Comparison of ENCODE assay signal across 8 cellular contexts in genomic region chr6:21586760-21587181, GRCh38. TPM values are rescaled to one million over a fixed set of nuclear protein-coding genes. Genes with fewer than 3 reads are reported as not detected.
A peak's percentile ranks its signal among the peaks of the same experiment; 100 is the strongest.
DNase-seq lines count a peak whose midpoint lies in the region; ATAC-seq lines count a peak whose summit lies in the region.

No MANE protein-coding gene starts in this region.

- no peak overlapping the region for H3K9ac ChIP-seq in iPS-15b (ENCODE audit: low read depth, low read length)

- ATAC-seq in GM18498 (IDR thresholded peaks at IDR 0.05; ENCODE audit: unreplicated experiment) = peak; percentile 8
- peak; percentile 9 for ATAC-seq in HG03045 (IDR thresholded peaks at IDR 0.05; ENCODE audit: unreplicated experiment)
- ATAC-seq in stimulated activated memory B cell treated with anti-CD40 and anti-IgM and Interleukin-4, amounts not matched to agents 10 μg/mL and 1 μg/mL and 100 μg/mL, for 72 hours = no peak
- no peak for ATAC-seq in left lobe of liver

- no peaks in the 10 kb centered on the region for H3K36me3 ChIP-seq in iPS-15b (ENCODE audit: control insufficient read depth, insufficient read depth, low read length)

- H3K4me1 ChIP-seq in iPS-15b (ENCODE audit: control insufficient read depth, insufficient read depth, low read length) = no peaks in the 10 kb centered on the region

- peaks cover 9% of the 10 kb centered on the region for H3K9me3 Mint-ChIP-seq in activated naive CD8-positive, alpha-beta T cell (ENCODE audit: low read depth)
- H3K9me3 Mint-ChIP-seq in stimulated activated memory B cell treated with anti-CD40 and anti-IgM and Interleukin-4, amounts not matched to agents 10 μg/mL and 1 μg/mL and 100 μg/mL, for 72 hours = peaks cover 6% of the 10 kb centered on the region

- H3K36me3 Mint-ChIP-seq in activated naive CD8-positive, alpha-beta T cell = no peaks in the 10 kb centered on the region
- no peaks in the 10 kb centered on the region for H3K36me3 Mint-ChIP-seq in stimulated activated memory B cell treated with anti-CD40 and anti-IgM and Interleukin-4, amounts not matched to agents 10 μg/mL and 1 μg/mL and 100 μg/mL, for 72 hours

- no peak overlapping the region for H3K27ac Mint-ChIP-seq in activated naive CD8-positive, alpha-beta T cell
- H3K27ac Mint-ChIP-seq in stimulated activated memory B cell treated with anti-CD40 and anti-IgM and Interleukin-4, amounts not matched to agents 10 μg/mL and 1 μg/mL and 100 μg/mL, for 72 hours = peak overlapping the region; percentile 83

- no peak for DNase-seq in left lobe of liver (ENCODE audit: low spot score)
- no peak for DNase-seq in NCI-H1048 (lab: John Stamatoyannopoulos, UW)
- no peak for DNase-seq in HCEC 1CT

- H3K4me1 Mint-ChIP-seq in activated naive CD8-positive, alpha-beta T cell (ENCODE audit: low read depth) = peaks cover 11% of the 10 kb centered on the region
- H3K4me1 Mint-ChIP-seq in stimulated activated memory B cell treated with anti-CD40 and anti-IgM and Interleukin-4, amounts not matched to agents 10 μg/mL and 1 μg/mL and 100 μg/mL, for 72 hours = peaks cover 19% of the 10 kb centered on the region

- peaks cover 11% of the 10 kb centered on the region for H3K27me3 ChIP-seq in iPS-15b (ENCODE audit: control insufficient read depth, insufficient read depth, low read length)

- H3K9me3 ChIP-seq in iPS-15b (ENCODE audit: control insufficient read depth, insufficient read depth, low read length) = no peaks in the 10 kb centered on the region

- H3K4me3 ChIP-seq in iPS-15b (ENCODE audit: low read depth, low read length) = peak overlapping the region; percentile 87

- peaks cover 12% of the 10 kb centered on the region for H3K27me3 Mint-ChIP-seq in activated naive CD8-positive, alpha-beta T cell
- H3K27me3 Mint-ChIP-seq in stimulated activated memory B cell treated with anti-CD40 and anti-IgM and Interleukin-4, amounts not matched to agents 10 μg/mL and 1 μg/mL and 100 μg/mL, for 72 hours = peaks cover 17% of the 10 kb centered on the region

- H3K4me3 Mint-ChIP-seq in activated naive CD8-positive, alpha-beta T cell = peak overlapping the region; percentile 92
- peak overlapping the region; percentile 85 for H3K4me3 Mint-ChIP-seq in stimulated activated memory B cell treated with anti-CD40 and anti-IgM and Interleukin-4, amounts not matched to agents 10 μg/mL and 1 μg/mL and 100 μg/mL, for 72 hours

RNA-seq across cellular contexts. Expression of gene SOX4, which starts 6.8 kb away (rescaled TPM):
- 1.7 TPM for total RNA-seq in left lobe of liver

Comparison
In these comparisons a context has a peak if more than half of its experiments do, and no peak if none do; other contexts are left out.
1. ATAC-seq: peak in GM18498 (single experiment) and HG03045 (single experiment); none in stimulated activated memory B cell treated with anti-CD40 and anti-IgM and Interleukin-4, amounts not matched to agents 10 μg/mL and 1 μg/mL and 100 μg/mL, for 72 hours (single experiment) and left lobe of liver (single experiment).